In genomic region chr7:138000081-138000701, GRCh38 we compare ENCODE assay signal across 7 cellular contexts. TPM values are rescaled to one million over a fixed set of nuclear protein-coding genes. Genes with fewer than 3 reads are reported as not detected.
DNase-seq lines count a peak whose midpoint lies in the region; ATAC-seq, FAIRE-seq and TF ChIP-seq lines count a peak whose summit lies in the region.

No MANE protein-coding gene starts in this region.

- peaks cover 22 to 51% of the 10 kb centered on the region in 2 experiments for H3K4me1 ChIP-seq in K562 (replicated peaks in 1 of 2; ENCODE audit: control insufficient read depth in 2 of 2, insufficient read depth in 2 of 2, low read length in 2 of 2)
- peaks cover 8 to 9% of the 10 kb centered on the region in 2 donors for H3K4me1 ChIP-seq in small intestine (ENCODE audit: control insufficient read depth in 2 of 2, insufficient read depth in 1 of 2, low read depth in 1 of 2, low read length in 1 of 2)

- peak overlapping the region; percentile 82 for H3K4me3 ChIP-seq in K562
- peak overlapping the region; percentile 40 to 75 for H3K4me3 ChIP-seq in small intestine (ENCODE audit: low read depth in 1 of 2, low read length in 2 of 2)

- peaks cover 16% of the 10 kb centered on the region for H3K36me3 ChIP-seq in K562 (ENCODE audit: control insufficient read depth, insufficient read depth, low read length)
- peaks cover 0 to 3% of the 10 kb centered on the region in 2 donors for H3K36me3 ChIP-seq in small intestine (ENCODE audit: control insufficient read depth in 2 of 2, insufficient read depth in 2 of 2, low read length in 2 of 2)

- TF ChIP-seq RAD21 in K562 (CRISPR knock-in tag; conservative IDR thresholded peaks at IDR 0.05 in 1 of 2, IDR thresholded peaks at IDR 0.05 in 1 of 2) = no peak

- H3K27ac ChIP-seq in K562 (ENCODE audit: extremely low read depth, low read depth, low read length) = peak overlapping the region; percentile 77
- peak overlapping the region; percentile 60 to 85 for H3K27ac ChIP-seq in small intestine (ENCODE audit: low read depth in 1 of 2, low read length in 1 of 2)

- no peak; a peak in 1 of 6 replicates for TF ChIP-seq CTCF in K562 (IDR thresholded peaks at IDR 0.05 in 2 of 3, conservative IDR thresholded peaks at IDR 0.05 in 1 of 3; ENCODE audit: insufficient read depth in 2 of 3, low read depth in 1 of 3, low read length in 3 of 3)

- intact Hi-C loops in K562 (cut with micrococcal nuclease) = loop anchor here (5.0 to 10.0 kb wide), 2 partner anchors 255 to 737 kb away; no protein-coding TSS in a partner anchor

- H3K9me1 ChIP-seq in K562 (ENCODE audit: control insufficient read depth, insufficient read depth, low read length) = peaks cover 5% of the 10 kb centered on the region

- 4% methylated on average over 7 of the region's 7 CpGs for WGBS in K562 (ENCODE audit: insufficient coverage, low coverage, missing lambda C conversion rate)
- WGBS in small intestine, 3 donors = 22 to 28% (median 26%) methylated on average over 7 of the region's 7 CpGs

- no peaks in the 10 kb centered on the region for H4K20me1 ChIP-seq in K562 (replicated peaks; ENCODE audit: control insufficient read depth, insufficient read depth, low read length)

- peak overlapping the region; percentile 85 to 86; a peak in 3 of 4 replicates for H3K9ac ChIP-seq in K562 (ENCODE audit: insufficient read depth in 1 of 2, low read depth in 2 of 2, low read length in 2 of 2)

- TF ChIP-seq POLR2A in K562 (conservative IDR thresholded peaks at IDR 0.05) = no peak

- no TSS peak for BruUV-seq in K562 (replicated peaks; lab: Mats Ljungman, UMichigan)

- in situ Hi-C loops in K562 (cut with MboI) = loop anchor here (5.0 kb wide), 1 partner anchor 93 kb away; no protein-coding TSS in a partner anchor

- peak; percentile 74 for FAIRE-seq in K562 (lab: Jason Lieb, UNC)
- FAIRE-seq in small intestine (lab: Jason Lieb, UNC) = no peak

- no peak for TF ChIP-seq EP300 in K562 (IDR thresholded peaks at IDR 0.05; ENCODE audit: low read length)

- peak overlapping the region; percentile 65 for H2AFZ ChIP-seq in K562 (ENCODE audit: low read depth, low read length)

- POLR2A ChIA-PET in K562 (lab: Yijun Ruan, JAX) = interaction anchor here (1.2 to 2.8 kb wide), 9 partner anchors 8 to 61 kb away, joined by 3 to 21 read pairs (median 4); no protein-coding TSS in a partner anchor

- H3K27me3 ChIP-seq in K562 (ENCODE audit: control insufficient read depth in 2 of 2, insufficient read depth in 2 of 2, low read length in 2 of 2) = no peaks in the 10 kb centered on the region
- no peaks in the 10 kb centered on the region for H3K27me3 ChIP-seq in small intestine (ENCODE audit: control insufficient read depth in 2 of 2, insufficient read depth in 2 of 2, low read length in 2 of 2)

- CTCF ChIA-PET in K562 (lab: Yijun Ruan, JAX; ENCODE audit: low intra/inter-chr PET ratio) = interaction anchor here (0.8 kb wide), 1 partner anchor 102 kb away, joined by 3 read pairs; no protein-coding TSS in a partner anchor

- peak overlapping the region; percentile 94 for H3K4me2 ChIP-seq in K562 (ENCODE audit: insufficient read depth, low read length)

- peaks cover 66% of the 10 kb centered on the region for H3K79me2 ChIP-seq in K562 (ENCODE audit: control insufficient read depth, insufficient read depth, low read length)

- DNase-seq in GM04504 (ENCODE audit: low read depth) = peak; percentile 90
- peak; percentile 79 for DNase-seq in NAMALWA (ENCODE audit: low spot score)
- DNase-seq in K562 (ENCODE audit: extremely low read depth in 1 of 4, low spot score in 3 of 4) = peak; percentile 56 to 87 (median 59)
- peak; percentile 31 for DNase-seq in iPS-NIHi11 (ENCODE audit: low spot score)
- peak; percentile 44 for DNase-seq in small intestine

- no peaks in the 10 kb centered on the region for H3K9me3 ChIP-seq in K562 (replicated peaks; ENCODE audit: control insufficient read depth, insufficient read depth, low read depth, low read length)
- no peaks in the 10 kb centered on the region for H3K9me3 ChIP-seq in small intestine (ENCODE audit: control insufficient read depth, low read depth)

- ATAC-seq in K562 = peak; percentile 13
- no peak for ATAC-seq in HG03139 (IDR thresholded peaks at IDR 0.05; ENCODE audit: unreplicated experiment)
- no peak for ATAC-seq in GM21367 (IDR thresholded peaks at IDR 0.05; ENCODE audit: unreplicated experiment)

TF ChIP-seq in K562, 482 proteins besides CTCF, POLR2A, EP300 and RAD21 (continues in another document):
- TF ChIP-seq ZBTB9 (CRISPR knock-in tag; IDR thresholded peaks at IDR 0.05) (peak; percentile 78; the same call in 1 of the 2 replicates), ELF4 (CRISPR knock-in tag; IDR thresholded peaks at IDR 0.05) (peak; percentile 65; the same call in 1 of the 2 replicates), TAF1 (IDR thresholded peaks at IDR 0.05; ENCODE audit: control insufficient read depth, extremely low read depth, insufficient read depth, low read length, severe bottlenecking) (peak; percentile 32), ZNF551 (CRISPR knock-in tag; IDR thresholded peaks at IDR 0.05) (no peak), PHF21A (IDR thresholded peaks at IDR 0.05; ENCODE audit: borderline replicate concordance, low read depth) (no peak), TEAD1 (CRISPR knock-in tag; IDR thresholded peaks at IDR 0.05) (peak in 1 of 2 experiments; percentile 71; a peak in 1 of 4 replicates), BCOR (IDR thresholded peaks at IDR 0.05) (no peak), ELF2 (CRISPR knock-in tag; IDR thresholded peaks at IDR 0.05) (no peak), CREM (IDR thresholded peaks at IDR 0.05; ENCODE audit: low read depth) (peak; percentile 79), SMC3 (conservative IDR thresholded peaks at IDR 0.05; ENCODE audit: insufficient read depth, low read depth, low read length) (no peak), CREB1 (IDR thresholded peaks at IDR 0.05) (peak; percentile 55; the same call in 1 of the 2 replicates), CREB1 (CRISPR knock-in tag; IDR thresholded peaks at IDR 0.05) (0 out of 2 replicates have a peak, but pooled peaks have one; percentile 42), KLF16 (IDR thresholded peaks at IDR 0.05) (no peak), EGR1 (conservative IDR thresholded peaks at IDR 0.05) (no peak), PHF8 (IDR thresholded peaks at IDR 0.05; ENCODE audit: borderline replicate concordance, low read length) (peak; percentile 19; the same call in 1 of the 2 replicates), CBFA2T2 (conservative IDR thresholded peaks at IDR 0.05) (peak; percentile 37; the same call in 1 of the 2 replicates), ARID1B (IDR thresholded peaks at IDR 0.05) (peak; percentile 21; the same call in 1 of the 2 replicates), GABPB2 (CRISPR knock-in tag; conservative IDR thresholded peaks at IDR 0.05) (no peak), HLTF (IDR thresholded peaks at IDR 0.05) (no peak), COPS2 (conservative IDR thresholded peaks at IDR 0.05) (no peak)

RNA-seq across cellular contexts. Expression of gene CREB3L2, which starts 1.7 kb away (rescaled TPM):
- 58.2 and 65.5 TPM in 2 replicates for total RNA-seq in K562 (2011; cell fraction: chromatin; rRNA removed; ENCODE audit: low replicate concordance)
- 39.9 and 41.2 TPM in 2 replicates for total RNA-seq in K562 (2011; cell fraction: nucleolus; rRNA removed)
- 52.9 and 82.7 TPM in 2 replicates for total RNA-seq in K562 (2011; cell fraction: nucleoplasm; rRNA removed)
- total RNA-seq in K562 (2014; rRNA removed) (10.2 and 19.6 TPM in 2 replicates), K562 (2014; rRNA removed; fragmentation: Illumina TruSeq; extraction: Trizol) (13.8 and 15.2 TPM in 2 replicates), K562 (2015; rRNA removed; fragmentation: Illumina TruSeq; extraction: Trizol) (16.0 and 17.5 TPM in 2 replicates), K562 (2021) (44.7 and 45.6 TPM in 2 replicates)
- polyA plus RNA-seq in K562 (2011; rRNA removed) (17.1 and 37.9 TPM in 2 replicates), K562 (2014; fragmentation: Illumina TruSeq; extraction: Trizol) (26.9 and 27.4 TPM in 2 replicates), K562 (2014; fragmentation: Nextera tagmentation; extraction: Ambion mirVana) (1 to 10 TPM; 7.1 to 8.8 TPM), K562 (2014; rRNA removed) (15.8 and 18.7 TPM in 2 replicates), small intestine (10 to 100 TPM in 2 of 3 donors, 1 to 10 TPM in 1; 8.9 to 11.7 (median 11.0) TPM)
- 15.4 and 27.7 TPM in 2 replicates for polyA plus RNA-seq in K562 (2011; cell fraction: cytosol; rRNA removed)
- polyA plus RNA-seq in K562 (2011; cell fraction: nucleus; rRNA removed) = 24.4 and 31.2 TPM in 2 replicates
- polyA plus RNA-seq in K562 (2012) = 20.5 and 29.6 TPM in 2 replicates
- 30.2 and 46.2 TPM in 2 replicates for polyA minus RNA-seq in K562 (2011; rRNA and poly(A)+ RNA removed)
- 19.4 and 34.7 TPM in 2 replicates for polyA minus RNA-seq in K562 (2011; cell fraction: cytosol; rRNA and poly(A)+ RNA removed)
- 24.1 and 55.8 TPM in 2 replicates for polyA minus RNA-seq in K562 (2011; cell fraction: nucleus; rRNA and poly(A)+ RNA removed)

Comparison
In these comparisons a context has a peak if more than half of its experiments do, and no peak if none do; other contexts are left out.
1. DNase-seq: peak in every context shown above with its lines; median percentile 90 in GM04504; 79 in NAMALWA; 59 in K562; 44 in small intestine; 31 in iPS-NIHi11.